Comparison of ENCODE assay signal across 1 cellular context in the genomic region with DNA sequence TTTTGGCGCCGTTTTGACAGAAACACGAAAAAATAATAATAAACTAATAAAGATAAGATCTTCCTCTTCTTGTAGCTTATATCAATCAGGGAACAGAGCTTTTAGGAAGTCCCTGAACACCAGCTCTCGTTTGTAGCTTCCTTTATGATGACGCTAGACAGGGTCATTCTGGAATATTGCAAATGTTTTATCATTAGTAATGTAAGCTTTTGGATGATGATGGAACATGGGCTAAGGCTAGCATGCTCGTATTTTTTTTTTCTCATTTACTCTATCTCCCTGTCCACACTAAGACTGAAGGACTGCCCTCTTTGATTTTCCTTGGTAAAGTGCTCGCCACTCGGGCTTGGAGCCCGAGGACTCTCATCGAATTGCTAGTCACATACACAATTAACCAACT.
TF ChIP-seq lines count a peak whose summit lies in the region.

No MANE protein-coding gene starts in this region.

TF ChIP-seq in HepG2, 621 proteins besides CTCF, POLR2A, EP300 and RAD21:
- TF ChIP-seq HDAC1 (CRISPR knock-in tag; IDR thresholded peaks at IDR 0.05) (no peak), RFX5 (IDR thresholded peaks at IDR 0.05; ENCODE audit: low read depth, low read length) (no peak), ZNF24 (IDR thresholded peaks at IDR 0.05) (no peak), NCOR1 (IDR thresholded peaks at IDR 0.05; ENCODE audit: borderline replicate concordance, low read length) (no peak), SIN3A (IDR thresholded peaks at IDR 0.05; ENCODE audit: borderline replicate concordance, low read depth, low read length) (no peak)
- TF ChIP-seq, protein P1, sequence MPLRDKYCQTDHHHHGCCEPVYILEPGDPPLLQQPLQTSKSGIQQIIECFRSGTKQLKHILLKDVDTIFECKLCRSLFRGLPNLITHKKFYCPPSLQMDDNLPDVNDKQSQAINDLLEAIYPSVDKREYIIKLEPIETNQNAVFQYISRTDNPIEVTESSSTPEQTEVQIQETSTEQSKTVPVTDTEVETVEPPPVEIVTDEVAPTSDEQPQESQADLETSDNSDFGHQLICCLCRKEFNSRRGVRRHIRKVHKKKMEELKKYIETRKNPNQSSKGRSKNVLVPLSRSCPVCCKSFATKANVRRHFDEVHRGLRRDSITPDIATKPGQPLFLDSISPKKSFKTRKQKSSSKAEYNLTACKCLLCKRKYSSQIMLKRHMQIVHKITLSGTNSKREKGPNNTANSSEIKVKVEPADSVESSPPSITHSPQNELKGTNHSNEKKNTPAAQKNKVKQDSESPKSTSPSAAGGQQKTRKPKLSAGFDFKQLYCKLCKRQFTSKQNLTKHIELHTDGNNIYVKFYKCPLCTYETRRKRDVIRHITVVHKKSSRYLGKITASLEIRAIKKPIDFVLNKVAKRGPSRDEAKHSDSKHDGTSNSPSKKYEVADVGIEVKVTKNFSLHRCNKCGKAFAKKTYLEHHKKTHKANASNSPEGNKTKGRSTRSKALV (CRISPR knock-in tag; IDR thresholded peaks at IDR 0.05), result no peak
- TF ChIP-seq, protein P2, sequence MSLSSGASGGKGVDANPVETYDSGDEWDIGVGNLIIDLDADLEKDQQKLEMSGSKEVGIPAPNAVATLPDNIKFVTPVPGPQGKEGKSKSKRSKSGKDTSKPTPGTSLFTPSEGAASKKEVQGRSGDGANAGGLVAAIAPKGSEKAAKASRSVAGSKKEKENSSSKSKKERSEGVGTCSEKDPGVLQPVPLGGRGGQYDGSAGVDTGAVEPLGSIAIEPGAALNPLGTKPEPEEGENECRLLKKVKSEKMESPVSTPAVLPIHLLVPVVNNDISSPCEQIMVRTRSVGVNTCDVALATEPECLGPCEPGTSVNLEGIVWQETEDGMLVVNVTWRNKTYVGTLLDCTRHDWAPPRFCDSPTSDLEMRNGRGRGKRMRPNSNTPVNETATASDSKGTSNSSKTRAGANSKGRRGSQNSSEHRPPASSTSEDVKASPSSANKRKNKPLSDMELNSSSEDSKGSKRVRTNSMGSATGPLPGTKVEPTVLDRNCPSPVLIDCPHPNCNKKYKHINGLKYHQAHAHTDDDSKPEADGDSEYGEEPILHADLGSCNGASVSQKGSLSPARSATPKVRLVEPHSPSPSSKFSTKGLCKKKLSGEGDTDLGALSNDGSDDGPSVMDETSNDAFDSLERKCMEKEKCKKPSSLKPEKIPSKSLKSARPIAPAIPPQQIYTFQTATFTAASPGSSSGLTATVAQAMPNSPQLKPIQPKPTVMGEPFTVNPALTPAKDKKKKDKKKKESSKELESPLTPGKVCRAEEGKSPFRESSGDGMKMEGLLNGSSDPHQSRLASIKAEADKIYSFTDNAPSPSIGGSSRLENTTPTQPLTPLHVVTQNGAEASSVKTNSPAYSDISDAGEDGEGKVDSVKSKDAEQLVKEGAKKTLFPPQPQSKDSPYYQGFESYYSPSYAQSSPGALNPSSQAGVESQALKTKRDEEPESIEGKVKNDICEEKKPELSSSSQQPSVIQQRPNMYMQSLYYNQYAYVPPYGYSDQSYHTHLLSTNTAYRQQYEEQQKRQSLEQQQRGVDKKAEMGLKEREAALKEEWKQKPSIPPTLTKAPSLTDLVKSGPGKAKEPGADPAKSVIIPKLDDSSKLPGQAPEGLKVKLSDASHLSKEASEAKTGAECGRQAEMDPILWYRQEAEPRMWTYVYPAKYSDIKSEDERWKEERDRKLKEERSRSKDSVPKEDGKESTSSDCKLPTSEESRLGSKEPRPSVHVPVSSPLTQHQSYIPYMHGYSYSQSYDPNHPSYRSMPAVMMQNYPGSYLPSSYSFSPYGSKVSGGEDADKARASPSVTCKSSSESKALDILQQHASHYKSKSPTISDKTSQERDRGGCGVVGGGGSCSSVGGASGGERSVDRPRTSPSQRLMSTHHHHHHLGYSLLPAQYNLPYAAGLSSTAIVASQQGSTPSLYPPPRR (CRISPR knock-in tag; IDR thresholded peaks at IDR 0.05; ENCODE audit: borderline replicate concordance), result no peak
TF ChIP-seq in HepG2: peak in this region for 0.
